Comparison of ENCODE assay signal across 1 cellular context in the genomic region with DNA sequence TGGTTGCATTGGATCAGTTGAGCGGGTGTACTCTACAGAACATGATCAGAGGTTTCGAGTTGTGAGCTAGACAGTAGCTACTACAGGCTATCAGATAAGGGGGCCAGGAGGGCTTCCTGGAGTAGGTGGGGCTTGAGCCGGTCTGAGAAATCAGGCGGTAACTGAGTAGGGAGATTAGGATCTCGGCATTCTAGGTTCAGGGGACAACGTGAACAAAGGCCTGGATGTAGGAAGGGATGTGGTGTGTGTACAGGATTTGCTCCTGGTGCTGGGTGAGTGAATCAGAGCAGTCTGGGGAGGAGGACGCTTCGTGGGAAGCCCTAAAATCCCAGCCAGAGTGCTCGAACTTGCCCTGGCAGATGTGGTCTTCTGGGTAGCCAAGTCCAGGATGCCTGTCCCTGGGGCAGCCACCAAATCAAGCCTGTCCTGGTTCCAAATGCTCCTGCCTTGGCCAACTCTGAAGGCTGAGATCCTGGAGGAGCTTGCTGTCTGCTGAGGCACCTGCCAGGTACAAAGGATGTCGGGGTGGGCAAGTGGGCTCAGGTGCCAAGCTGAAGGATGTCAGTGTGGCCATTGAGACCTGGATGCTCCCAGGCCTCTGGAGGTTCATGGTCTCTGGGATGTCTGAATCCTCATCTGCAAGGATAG.
A peak's percentile ranks its signal among the peaks of the same experiment; 100 is the strongest.
TF ChIP-seq lines count a peak whose summit lies in the region.

No MANE protein-coding gene starts in this region.

TF ChIP-seq in K562, 482 proteins besides CTCF, POLR2A, EP300 and RAD21:
- TF ChIP-seq, protein P1, sequence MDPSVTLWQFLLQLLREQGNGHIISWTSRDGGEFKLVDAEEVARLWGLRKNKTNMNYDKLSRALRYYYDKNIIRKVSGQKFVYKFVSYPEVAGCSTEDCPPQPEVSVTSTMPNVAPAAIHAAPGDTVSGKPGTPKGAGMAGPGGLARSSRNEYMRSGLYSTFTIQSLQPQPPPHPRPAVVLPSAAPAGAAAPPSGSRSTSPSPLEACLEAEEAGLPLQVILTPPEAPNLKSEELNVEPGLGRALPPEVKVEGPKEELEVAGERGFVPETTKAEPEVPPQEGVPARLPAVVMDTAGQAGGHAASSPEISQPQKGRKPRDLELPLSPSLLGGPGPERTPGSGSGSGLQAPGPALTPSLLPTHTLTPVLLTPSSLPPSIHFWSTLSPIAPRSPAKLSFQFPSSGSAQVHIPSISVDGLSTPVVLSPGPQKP (CRISPR knock-in tag; IDR thresholded peaks at IDR 0.05): no peak
- TF ChIP-seq ZFP36 (IDR thresholded peaks at IDR 0.05; ENCODE audit: low read depth, low read length, partially characterized antibody): peak; percentile 96
- 0 out of 2 replicates have a peak, but pooled peaks have one; percentile 51 for TF ChIP-seq ZNF436 (CRISPR knock-in tag; IDR thresholded peaks at IDR 0.05)
